ENCODE assay signal across 8 cellular contexts in genomic region chr6:136823128-136823660, GRCh38. TPM values are rescaled to one million over a fixed set of nuclear protein-coding genes. Genes with fewer than 3 reads are reported as not detected.
A peak's percentile ranks its signal among the peaks of the same experiment; 100 is the strongest.
DNase-seq lines count a peak whose midpoint lies in the region; ATAC-seq, FAIRE-seq and TF ChIP-seq lines count a peak whose summit lies in the region.

No MANE protein-coding gene starts in this region.

- POLR2A ChIA-PET in Caco-2 (lab: Charles Lee), result interaction anchor here (0.5 kb wide), 1 partner anchor 144 kb away, joined by 4 read pairs; no protein-coding TSS in a partner anchor
- POLR2A ChIA-PET in endothelial cell of umbilical vein (lab: Charles Lee), result no interaction called here

- TF ChIP-seq POLR2A in endothelial cell of umbilical vein (IDR thresholded peaks at IDR 0.05; ENCODE audit: low read depth, low read length), result no peak

- no peak for DNase-seq in Caco-2
- DNase-seq in RPMI7951 (ENCODE audit: low read depth), result peak; percentile 15
- DNase-seq in endothelial cell of umbilical vein (ENCODE audit: low read depth, low spot score), result no peak
- peak; percentile 80 for DNase-seq in osteoblast (ENCODE audit: insufficient read length, low spot score, missing footprints)
- no peak for DNase-seq in NCI-H2029 (lab: John Stamatoyannopoulos, UW)
- no peak for DNase-seq in NAMALWA (ENCODE audit: low spot score)

- H3K79me2 ChIP-seq in endothelial cell of umbilical vein (ENCODE audit: control insufficient read depth, insufficient read depth, low read length) (no peaks in the 10 kb centered on the region), osteoblast (ENCODE audit: insufficient read depth, low read length) (no peaks in the 10 kb centered on the region)

- H3K36me3 Mint-ChIP-seq in Caco-2 (ENCODE audit: insufficient read depth, unreplicated experiment), result peaks cover 30% of the 10 kb centered on the region

- peak overlapping the region; percentile 98 for H3K4me3 Mint-ChIP-seq in Caco-2 (ENCODE audit: unreplicated experiment)

- intact Hi-C loops in Caco-2 (cut with micrococcal nuclease; ENCODE audit: unreplicated experiment), result loop anchor here (1.0 kb wide), 1 partner anchor 179 kb away; no protein-coding TSS in a partner anchor
- intact Hi-C loops in endothelial cell of umbilical vein (cut with micrococcal nuclease), result loop anchor here (10.0 kb wide), 2 partner anchors 102 to 528 kb away; partner anchors contain the start of gene SLC35D3

- H3K27ac Mint-ChIP-seq in Caco-2 (ENCODE audit: unreplicated experiment), result peak overlapping the region; percentile 97

- H3K9me1 ChIP-seq in endothelial cell of umbilical vein (replicated peaks; ENCODE audit: control insufficient read depth, extremely low read depth, insufficient read depth, low read length), result no peaks in the 10 kb centered on the region

- ATAC-seq in GM21367 (IDR thresholded peaks at IDR 0.05; ENCODE audit: unreplicated experiment), result no peak
- ATAC-seq in HG03442 (IDR thresholded peaks at IDR 0.05; ENCODE audit: unreplicated experiment), result no peak

- H4K20me1 ChIP-seq in endothelial cell of umbilical vein (replicated peaks; ENCODE audit: control insufficient read depth, extremely low read depth, insufficient read depth, low read length), result no peaks in the 10 kb centered on the region
- no peaks in the 10 kb centered on the region for H4K20me1 ChIP-seq in osteoblast (ENCODE audit: insufficient read depth, low read length)

- H2AFZ ChIP-seq in endothelial cell of umbilical vein (ENCODE audit: low read depth, low read length), result peak overlapping the region; percentile 99
- H2AFZ ChIP-seq in osteoblast (ENCODE audit: low read length), result peak overlapping the region; percentile 96

- H3K9ac ChIP-seq in endothelial cell of umbilical vein (replicated peaks; ENCODE audit: extremely low read depth, insufficient read depth, low read length), result peak overlapping the region; percentile 71

- no peaks in the 10 kb centered on the region for H3K9me3 Mint-ChIP-seq in Caco-2 (ENCODE audit: unreplicated experiment)

- peaks cover 7% of the 10 kb centered on the region for H3K4me1 Mint-ChIP-seq in Caco-2 (ENCODE audit: low read depth, unreplicated experiment)

- peak overlapping the region; percentile 52 for H3K27ac ChIP-seq in endothelial cell of umbilical vein (ENCODE audit: insufficient read depth, low read depth, low read length)
- peak overlapping the region; percentile 78 for H3K27ac ChIP-seq in osteoblast (ENCODE audit: low read depth, low read length)

- peaks cover 3% of the 10 kb centered on the region for H3K27me3 Mint-ChIP-seq in Caco-2 (ENCODE audit: insufficient read depth, unreplicated experiment)

- no peak for TF ChIP-seq CTCF in Caco-2 (IDR thresholded peaks at IDR 0.05; ENCODE audit: insufficient read depth in 1 of 2, low read depth in 1 of 2, low read length in 1 of 2, severe bottlenecking in 1 of 2, unreplicated experiment in 1 of 2)
- TF ChIP-seq CTCF in endothelial cell of umbilical vein (IDR thresholded peaks at IDR 0.05; ENCODE audit: extremely low read depth in 1 of 2, insufficient read depth in 1 of 2, low read depth in 1 of 2, low read length in 2 of 2), result no peak
- TF ChIP-seq CTCF in osteoblast (IDR thresholded peaks at IDR 0.05; ENCODE audit: extremely low read depth, low read depth, low read length), result no peak

- H3K27me3 ChIP-seq in Caco-2 (replicated peaks; ENCODE audit: control insufficient read depth, insufficient read depth, low read length) (no peaks in the 10 kb centered on the region; the same call in 1 of the 2 replicates), endothelial cell of umbilical vein (ENCODE audit: control insufficient read depth in 2 of 2, insufficient read depth in 2 of 2, low read length in 2 of 2) (no peaks in the 10 kb centered on the region), osteoblast (ENCODE audit: insufficient read depth, low read length) (no peaks in the 10 kb centered on the region)

- FAIRE-seq in endothelial cell of umbilical vein (lab: Jason Lieb, UNC), result no peak

- H3K36me3 ChIP-seq in Caco-2 (ENCODE audit: control insufficient read depth, insufficient read depth, low read length) (no peaks in the 10 kb centered on the region), endothelial cell of umbilical vein (ENCODE audit: control insufficient read depth in 2 of 2, extremely low read depth in 1 of 2, insufficient read depth in 2 of 2, low read length in 2 of 2) (no peaks in the 10 kb centered on the region), osteoblast (ENCODE audit: insufficient read depth, low read length) (peaks cover 10% of the 10 kb centered on the region)

- H3K4me2 ChIP-seq in endothelial cell of umbilical vein (ENCODE audit: insufficient read depth, low read length) (peak overlapping the region; percentile 70), osteoblast (ENCODE audit: insufficient read depth, low read length) (peak overlapping the region; percentile 95)

- H3K4me1 ChIP-seq in Caco-2 (peaks cover 8% of the 10 kb centered on the region; the same call in 1 of the 2 replicates), endothelial cell of umbilical vein (ENCODE audit: control insufficient read depth, extremely low read depth, insufficient read depth, low read length) (peaks cover 10% of the 10 kb centered on the region), osteoblast (ENCODE audit: insufficient read depth, low read length) (peaks cover 6% of the 10 kb centered on the region)

- H3K4me3 ChIP-seq in Caco-2 (ENCODE audit: low read depth, low read length), result peak overlapping the region; percentile 56
- H3K4me3 ChIP-seq in endothelial cell of umbilical vein (replicated peaks in 1 of 3; ENCODE audit: insufficient read depth in 1 of 3, low read depth in 1 of 3, low read length in 3 of 3), result peak overlapping the region; percentile 35 to 89 (median 65)
- H3K4me3 ChIP-seq in osteoblast (ENCODE audit: insufficient read depth, low read length), result peak overlapping the region; percentile 83

- CTCF ChIA-PET in Caco-2 (lab: Charles Lee) (interaction anchor here (0.8 kb wide), 1 partner anchor 31 kb away, joined by 4 read pairs; the partner anchor contains the start of gene MAP3K5), endothelial cell of umbilical vein (lab: Charles Lee) (interaction anchor here (0.7 to 1.7 kb wide), 7 partner anchors 31 to 220 kb away, joined by 3 to 10 read pairs (median 3); partner anchors contain the start of gene MAP3K5)

- dilution Hi-C loops in endothelial cell of umbilical vein (cut with MboI; ENCODE audit: extremely low pct_ligation_motif_present, low sequenced_read_pairs), result no loop called here

- BruUV-seq in Caco-2 (replicated peaks; lab: Mats Ljungman, UMichigan) (no TSS peak), endothelial cell of umbilical vein (replicated peaks; lab: Mats Ljungman, UMichigan) (no TSS peak)

- H3K9me3 ChIP-seq in Caco-2, result no peaks in the 10 kb centered on the region
- no peaks in the 10 kb centered on the region for H3K9me3 ChIP-seq in endothelial cell of umbilical vein (replicated peaks; ENCODE audit: control insufficient read depth, insufficient read depth, low read length)
- H3K9me3 ChIP-seq in osteoblast (ENCODE audit: low read depth, low read length), result no peaks in the 10 kb centered on the region

TF ChIP-seq in endothelial cell of umbilical vein, 7 proteins besides CTCF, POLR2A, EP300 and RAD21:
- TF ChIP-seq JUN (IDR thresholded peaks at IDR 0.05; ENCODE audit: borderline replicate concordance, insufficient read depth, insufficient read length, low read depth) (no peak), FOS (IDR thresholded peaks at IDR 0.05; ENCODE audit: borderline replicate concordance, insufficient read depth, low read length) (no peak), GATA2 (IDR thresholded peaks at IDR 0.05; ENCODE audit: insufficient read depth, insufficient read length, low read depth, low read length) (no peak), POLR2AphosphoS5 (IDR thresholded peaks at IDR 0.05; ENCODE audit: insufficient read depth, low read depth, low read length) (no peak)
TF ChIP-seq in endothelial cell of umbilical vein: peak in this region for 0.

RNA-seq across cellular contexts. Expression of gene PEX7, which starts 0.8 kb away (rescaled TPM):
- total RNA-seq in Caco-2 (2022) (6.1 and 6.4 TPM in 2 replicates), endothelial cell of umbilical vein (3.5 and 3.7 TPM in 2 replicates), osteoblast (5.4 and 9.1 TPM in 2 replicates)
- total RNA-seq in RPMI7951 (2014; rRNA removed; shearing (Covaris generic)), result 9.7 and 17.1 TPM in 2 replicates
- polyA plus RNA-seq in endothelial cell of umbilical vein, result 4.5 and 5.7 TPM in 2 replicates
- polyA plus RNA-seq in endothelial cell of umbilical vein (2011; cell fraction: cytosol; rRNA removed), result 4.4 and 5.0 TPM in 2 replicates
- 2.2 and 3.9 TPM in 2 replicates for polyA plus RNA-seq in endothelial cell of umbilical vein (2011; cell fraction: nucleus; rRNA removed)
- 2.5 and 3.5 TPM in 2 replicates for polyA plus RNA-seq in endothelial cell of umbilical vein (2012)
- 1.8 and 2.4 TPM in 2 replicates for polyA minus RNA-seq in endothelial cell of umbilical vein
- 1.7 TPM for polyA minus RNA-seq in endothelial cell of umbilical vein (2011; cell fraction: cytosol; rRNA and poly(A)+ RNA removed)
- 2.5 and 3.5 TPM in 2 replicates for polyA minus RNA-seq in endothelial cell of umbilical vein (2011; cell fraction: nucleus; rRNA and poly(A)+ RNA removed)

RNA-seq across cellular contexts. Expression of gene MAP3K5, which starts 30.9 kb away (rescaled TPM):
- total RNA-seq in Caco-2 (2022), result 2.1 and 2.3 TPM in 2 replicates
- 6.2 and 6.3 TPM in 2 replicates for total RNA-seq in RPMI7951 (2014; rRNA removed; shearing (Covaris generic))
- 5.0 and 7.0 TPM in 2 replicates for total RNA-seq in endothelial cell of umbilical vein
- polyA plus RNA-seq in endothelial cell of umbilical vein, result 1.3 and 1.5 TPM in 2 replicates
- polyA plus RNA-seq in endothelial cell of umbilical vein (2011; cell fraction: cytosol; rRNA removed), result 1.9 and 2.1 TPM in 2 replicates
- polyA plus RNA-seq in endothelial cell of umbilical vein (2011; cell fraction: nucleus; rRNA removed), result 3.1 and 3.9 TPM in 2 replicates
- polyA plus RNA-seq in endothelial cell of umbilical vein (2012), result 5.0 and 8.0 TPM in 2 replicates
- 3.8 and 10.2 TPM in 2 replicates for polyA minus RNA-seq in endothelial cell of umbilical vein
- polyA minus RNA-seq in endothelial cell of umbilical vein (2011; cell fraction: cytosol; rRNA and poly(A)+ RNA removed), result 5.3 TPM
- 6.1 and 8.5 TPM in 2 replicates for polyA minus RNA-seq in endothelial cell of umbilical vein (2011; cell fraction: nucleus; rRNA and poly(A)+ RNA removed)
- 7.4 and 8.3 TPM in 2 replicates for total RNA-seq in osteoblast

Comparison
In these comparisons a context has a peak if more than half of its experiments do, and no peak if none do; other contexts are left out.
1. DNase-seq: peak in RPMI7951 (single experiment) and osteoblast (single experiment); none in Caco-2 (0 of 2), endothelial cell of umbilical vein (single experiment), NCI-H2029 (single experiment) and NAMALWA (single experiment).
2. Peak in every context shown above with its lines, with median percentiles within 50 percentile points of each other: H3K4me3 ChIP-seq.